In genomic region chr2:117785740-117786139, GRCh38 we compare ENCODE assay signal across 8 cellular contexts. TPM values are rescaled to one million over a fixed set of nuclear protein-coding genes. Genes with fewer than 3 reads are reported as not detected.
DNase-seq lines count a peak whose midpoint lies in the region; ATAC-seq and TF ChIP-seq lines count a peak whose summit lies in the region.

No MANE protein-coding gene starts in this region.

- DNase-seq in AG10803 (ENCODE audit: low read depth) (peak; percentile 49), GM10266 (ENCODE audit: extremely low spot score) (peak; percentile 47), NCI-H2227 treated with DMSO at 0.1 percent for 48 hours (lab: John Stamatoyannopoulos, UW) (peak; percentile 36), hepatic stellate cell (ENCODE audit: low spot score) (peak; percentile 12)
- peak; percentile 64 for DNase-seq in activated CD8-positive, alpha-beta T cell treated with anti-CD3 and anti-CD28 coated beads for 36 hours
- peak; percentile 12 to 26 for DNase-seq in stimulated activated CD4-positive, alpha-beta T cell treated with anti-CD3 and anti-CD28 coated beads, Interleukin-2, amount 100 ng/mL, for 48 hours

- no peaks in the 10 kb centered on the region for H3K36me3 Mint-ChIP-seq in activated CD8-positive, alpha-beta T cell treated with anti-CD3 and anti-CD28 coated beads for 36 hours (ENCODE audit: low read depth)
- H3K36me3 Mint-ChIP-seq in stimulated activated memory B cell treated with anti-CD40 and anti-IgM and Interleukin-4, amounts not matched to agents 10 μg/mL and 1 μg/mL and 100 μg/mL, for 72 hours: no peaks in the 10 kb centered on the region

- POLR2A ChIA-PET in activated CD8-positive, alpha-beta T cell treated with anti-CD3 and anti-CD28 coated beads for 36 hours (lab: Charles Lee): no interaction called here

- H3K4me3 Mint-ChIP-seq in activated CD8-positive, alpha-beta T cell treated with anti-CD3 and anti-CD28 coated beads for 36 hours: no peak overlapping the region
- no peak overlapping the region for H3K4me3 Mint-ChIP-seq in stimulated activated memory B cell treated with anti-CD40 and anti-IgM and Interleukin-4, amounts not matched to agents 10 μg/mL and 1 μg/mL and 100 μg/mL, for 72 hours

- H3K27ac Mint-ChIP-seq in activated CD8-positive, alpha-beta T cell treated with anti-CD3 and anti-CD28 coated beads for 36 hours: no peak overlapping the region
- no peak overlapping the region for H3K27ac Mint-ChIP-seq in stimulated activated memory B cell treated with anti-CD40 and anti-IgM and Interleukin-4, amounts not matched to agents 10 μg/mL and 1 μg/mL and 100 μg/mL, for 72 hours

- H3K4me1 Mint-ChIP-seq in activated CD8-positive, alpha-beta T cell treated with anti-CD3 and anti-CD28 coated beads for 36 hours (ENCODE audit: low read depth): no peaks in the 10 kb centered on the region
- no peaks in the 10 kb centered on the region for H3K4me1 Mint-ChIP-seq in stimulated activated memory B cell treated with anti-CD40 and anti-IgM and Interleukin-4, amounts not matched to agents 10 μg/mL and 1 μg/mL and 100 μg/mL, for 72 hours

- peak; percentile 64 for ATAC-seq in HG03025 (IDR thresholded peaks at IDR 0.05; ENCODE audit: low FRiP score, unreplicated experiment)
- peak; percentile 51 for ATAC-seq in activated CD8-positive, alpha-beta T cell treated with anti-CD3 and anti-CD28 coated beads for 36 hours
- no peak for ATAC-seq in stimulated activated memory B cell treated with anti-CD40 and anti-IgM and Interleukin-4, amounts not matched to agents 10 μg/mL and 1 μg/mL and 100 μg/mL, for 72 hours

- peaks cover 6% of the 10 kb centered on the region for H3K9me3 Mint-ChIP-seq in activated CD8-positive, alpha-beta T cell treated with anti-CD3 and anti-CD28 coated beads for 36 hours
- H3K9me3 Mint-ChIP-seq in stimulated activated memory B cell treated with anti-CD40 and anti-IgM and Interleukin-4, amounts not matched to agents 10 μg/mL and 1 μg/mL and 100 μg/mL, for 72 hours: peaks cover 9% of the 10 kb centered on the region

- H3K27me3 Mint-ChIP-seq in activated CD8-positive, alpha-beta T cell treated with anti-CD3 and anti-CD28 coated beads for 36 hours: peaks cover 1% of the 10 kb centered on the region
- H3K27me3 Mint-ChIP-seq in stimulated activated memory B cell treated with anti-CD40 and anti-IgM and Interleukin-4, amounts not matched to agents 10 μg/mL and 1 μg/mL and 100 μg/mL, for 72 hours: no peaks in the 10 kb centered on the region

- H3K4me3 ChIP-seq in AG10803 (ENCODE audit: low read length): no peak overlapping the region

- CTCF ChIA-PET in activated CD8-positive, alpha-beta T cell treated with anti-CD3 and anti-CD28 coated beads for 36 hours (lab: Charles Lee): interaction anchor here (0.6 to 2.0 kb wide), 11 partner anchors 8 to 315 kb away, joined by 3 to 7 read pairs (median 4); no protein-coding TSS in a partner anchor

- TF ChIP-seq CTCF in AG10803 (conservative IDR thresholded peaks at IDR 0.05; ENCODE audit: low read length) (peak; percentile 69), GM10266 (IDR thresholded peaks at IDR 0.05; ENCODE audit: control insufficient read depth, insufficient read depth, low read depth, missing control alignments) (peak; percentile 62)
- TF ChIP-seq CTCF in activated CD8-positive, alpha-beta T cell treated with anti-CD3 and anti-CD28 coated beads for 36 hours (IDR thresholded peaks at IDR 0.05): peak; percentile 84

- intact Hi-C loops in activated CD8-positive, alpha-beta T cell treated with anti-CD3 and anti-CD28 coated beads for 36 hours (cut with micrococcal nuclease): loop anchor here (5.0 kb wide), 1 partner anchor 313 kb away; no protein-coding TSS in a partner anchor

RNA-seq across cellular contexts. Expression of gene DDX18, which starts 28.8 kb away (rescaled TPM):
- 100 to 1,000 TPM; 139 to 156 TPM for total RNA-seq in activated CD8-positive, alpha-beta T cell treated with anti-CD3 and anti-CD28 coated beads for 36 hours

Comparison
In these comparisons a context has a peak if more than half of its experiments do, and no peak if none do; other contexts are left out.
1. DNase-seq: peak in every context shown above with its lines; median percentile 64 in activated CD8-positive, alpha-beta T cell treated with anti-CD3 and anti-CD28 coated beads for 36 hours; 49 in AG10803; 47 in GM10266; 36 in NCI-H2227 treated with DMSO at 0.1 percent for 48 hours; 19 in stimulated activated CD4-positive, alpha-beta T cell treated with anti-CD3 and anti-CD28 coated beads, Interleukin-2, amount 100 ng/mL, for 48 hours; 12 in hepatic stellate cell.